1 cellular context compared by ENCODE assay signal in genomic region chr3:31224936-31225335, GRCh38.
TF ChIP-seq lines count a peak whose summit lies in the region.

No MANE protein-coding gene starts in this region.

TF ChIP-seq in WTC11, 78 proteins besides CTCF, POLR2A, EP300 and RAD21 (continued from another document):
- TF ChIP-seq, protein P1, sequence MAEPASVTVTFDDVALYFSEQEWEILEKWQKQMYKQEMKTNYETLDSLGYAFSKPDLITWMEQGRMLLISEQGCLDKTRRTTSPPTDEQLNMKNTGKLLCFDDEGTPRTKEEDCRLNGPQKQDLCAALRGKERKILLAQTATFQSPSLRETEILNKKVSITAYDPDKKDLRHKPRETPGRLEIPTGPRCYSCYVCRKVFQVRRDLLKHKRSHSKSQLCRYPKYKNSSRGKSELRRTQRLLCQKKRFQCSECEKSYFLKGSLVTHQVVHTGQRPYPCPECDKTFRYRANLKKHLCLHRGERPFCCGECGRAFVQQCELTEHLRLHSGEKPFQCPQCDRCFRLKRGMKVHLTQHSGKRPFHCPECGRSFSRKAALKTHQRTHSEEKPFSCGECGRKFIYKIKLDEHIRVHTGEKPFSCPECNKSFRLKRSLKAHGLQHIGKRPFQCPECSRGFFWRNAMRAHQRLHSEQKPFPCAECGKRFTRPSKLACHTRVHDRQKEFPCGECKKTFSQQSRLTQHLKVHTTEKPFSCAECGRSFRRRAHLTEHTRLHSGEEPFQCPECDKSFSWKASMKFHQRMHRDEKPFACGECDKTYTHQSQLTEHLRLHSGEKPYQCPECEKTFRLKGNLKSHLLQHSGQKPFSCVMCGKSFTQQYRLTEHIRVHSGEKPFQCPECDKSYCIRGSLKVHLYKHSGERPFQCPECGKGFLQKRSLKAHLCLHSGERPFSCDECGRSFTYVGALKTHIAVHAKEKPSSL (CRISPR knock-in tag; conservative IDR thresholded peaks at IDR 0.05) = no peak
- TF ChIP-seq GRHL2 (CRISPR knock-in tag; IDR thresholded peaks at IDR 0.05; ENCODE audit: insufficient replicate concordance, severe bottlenecking) = no peak
- TF ChIP-seq, protein P2, sequence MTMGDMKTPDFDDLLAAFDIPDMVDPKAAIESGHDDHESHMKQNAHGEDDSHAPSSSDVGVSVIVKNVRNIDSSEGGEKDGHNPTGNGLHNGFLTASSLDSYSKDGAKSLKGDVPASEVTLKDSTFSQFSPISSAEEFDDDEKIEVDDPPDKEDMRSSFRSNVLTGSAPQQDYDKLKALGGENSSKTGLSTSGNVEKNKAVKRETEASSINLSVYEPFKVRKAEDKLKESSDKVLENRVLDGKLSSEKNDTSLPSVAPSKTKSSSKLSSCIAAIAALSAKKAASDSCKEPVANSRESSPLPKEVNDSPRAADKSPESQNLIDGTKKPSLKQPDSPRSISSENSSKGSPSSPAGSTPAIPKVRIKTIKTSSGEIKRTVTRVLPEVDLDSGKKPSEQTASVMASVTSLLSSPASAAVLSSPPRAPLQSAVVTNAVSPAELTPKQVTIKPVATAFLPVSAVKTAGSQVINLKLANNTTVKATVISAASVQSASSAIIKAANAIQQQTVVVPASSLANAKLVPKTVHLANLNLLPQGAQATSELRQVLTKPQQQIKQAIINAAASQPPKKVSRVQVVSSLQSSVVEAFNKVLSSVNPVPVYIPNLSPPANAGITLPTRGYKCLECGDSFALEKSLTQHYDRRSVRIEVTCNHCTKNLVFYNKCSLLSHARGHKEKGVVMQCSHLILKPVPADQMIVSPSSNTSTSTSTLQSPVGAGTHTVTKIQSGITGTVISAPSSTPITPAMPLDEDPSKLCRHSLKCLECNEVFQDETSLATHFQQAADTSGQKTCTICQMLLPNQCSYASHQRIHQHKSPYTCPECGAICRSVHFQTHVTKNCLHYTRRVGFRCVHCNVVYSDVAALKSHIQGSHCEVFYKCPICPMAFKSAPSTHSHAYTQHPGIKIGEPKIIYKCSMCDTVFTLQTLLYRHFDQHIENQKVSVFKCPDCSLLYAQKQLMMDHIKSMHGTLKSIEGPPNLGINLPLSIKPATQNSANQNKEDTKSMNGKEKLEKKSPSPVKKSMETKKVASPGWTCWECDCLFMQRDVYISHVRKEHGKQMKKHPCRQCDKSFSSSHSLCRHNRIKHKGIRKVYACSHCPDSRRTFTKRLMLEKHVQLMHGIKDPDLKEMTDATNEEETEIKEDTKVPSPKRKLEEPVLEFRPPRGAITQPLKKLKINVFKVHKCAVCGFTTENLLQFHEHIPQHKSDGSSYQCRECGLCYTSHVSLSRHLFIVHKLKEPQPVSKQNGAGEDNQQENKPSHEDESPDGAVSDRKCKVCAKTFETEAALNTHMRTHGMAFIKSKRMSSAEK (CRISPR knock-in tag; IDR thresholded peaks at IDR 0.05; ENCODE audit: borderline replicate concordance) = no peak
- TF ChIP-seq, protein P3, sequence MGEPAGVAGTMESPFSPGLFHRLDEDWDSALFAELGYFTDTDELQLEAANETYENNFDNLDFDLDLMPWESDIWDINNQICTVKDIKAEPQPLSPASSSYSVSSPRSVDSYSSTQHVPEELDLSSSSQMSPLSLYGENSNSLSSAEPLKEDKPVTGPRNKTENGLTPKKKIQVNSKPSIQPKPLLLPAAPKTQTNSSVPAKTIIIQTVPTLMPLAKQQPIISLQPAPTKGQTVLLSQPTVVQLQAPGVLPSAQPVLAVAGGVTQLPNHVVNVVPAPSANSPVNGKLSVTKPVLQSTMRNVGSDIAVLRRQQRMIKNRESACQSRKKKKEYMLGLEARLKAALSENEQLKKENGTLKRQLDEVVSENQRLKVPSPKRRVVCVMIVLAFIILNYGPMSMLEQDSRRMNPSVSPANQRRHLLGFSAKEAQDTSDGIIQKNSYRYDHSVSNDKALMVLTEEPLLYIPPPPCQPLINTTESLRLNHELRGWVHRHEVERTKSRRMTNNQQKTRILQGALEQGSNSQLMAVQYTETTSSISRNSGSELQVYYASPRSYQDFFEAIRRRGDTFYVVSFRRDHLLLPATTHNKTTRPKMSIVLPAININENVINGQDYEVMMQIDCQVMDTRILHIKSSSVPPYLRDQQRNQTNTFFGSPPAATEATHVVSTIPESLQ (CRISPR knock-in tag; IDR thresholded peaks at IDR 0.05) = no peak
- TF ChIP-seq MAX (CRISPR knock-in tag; IDR thresholded peaks at IDR 0.05) = no peak
- TF ChIP-seq TP53 (CRISPR knock-in tag; IDR thresholded peaks at IDR 0.05) = no peak
- no peak for TF ChIP-seq ZNF263 (CRISPR knock-in tag; IDR thresholded peaks at IDR 0.05; ENCODE audit: low read depth)
- no peak for TF ChIP-seq IRF2 (CRISPR knock-in tag; IDR thresholded peaks at IDR 0.05; ENCODE audit: borderline replicate concordance, low read depth)
- no peak for TF ChIP-seq ESRRA (CRISPR knock-in tag; IDR thresholded peaks at IDR 0.05; ENCODE audit: borderline replicate concordance)
- no peak for TF ChIP-seq E2F1 (CRISPR knock-in tag; IDR thresholded peaks at IDR 0.05)
